Comparison of ENCODE assay signal across 8 cellular contexts in the genomic region with DNA sequence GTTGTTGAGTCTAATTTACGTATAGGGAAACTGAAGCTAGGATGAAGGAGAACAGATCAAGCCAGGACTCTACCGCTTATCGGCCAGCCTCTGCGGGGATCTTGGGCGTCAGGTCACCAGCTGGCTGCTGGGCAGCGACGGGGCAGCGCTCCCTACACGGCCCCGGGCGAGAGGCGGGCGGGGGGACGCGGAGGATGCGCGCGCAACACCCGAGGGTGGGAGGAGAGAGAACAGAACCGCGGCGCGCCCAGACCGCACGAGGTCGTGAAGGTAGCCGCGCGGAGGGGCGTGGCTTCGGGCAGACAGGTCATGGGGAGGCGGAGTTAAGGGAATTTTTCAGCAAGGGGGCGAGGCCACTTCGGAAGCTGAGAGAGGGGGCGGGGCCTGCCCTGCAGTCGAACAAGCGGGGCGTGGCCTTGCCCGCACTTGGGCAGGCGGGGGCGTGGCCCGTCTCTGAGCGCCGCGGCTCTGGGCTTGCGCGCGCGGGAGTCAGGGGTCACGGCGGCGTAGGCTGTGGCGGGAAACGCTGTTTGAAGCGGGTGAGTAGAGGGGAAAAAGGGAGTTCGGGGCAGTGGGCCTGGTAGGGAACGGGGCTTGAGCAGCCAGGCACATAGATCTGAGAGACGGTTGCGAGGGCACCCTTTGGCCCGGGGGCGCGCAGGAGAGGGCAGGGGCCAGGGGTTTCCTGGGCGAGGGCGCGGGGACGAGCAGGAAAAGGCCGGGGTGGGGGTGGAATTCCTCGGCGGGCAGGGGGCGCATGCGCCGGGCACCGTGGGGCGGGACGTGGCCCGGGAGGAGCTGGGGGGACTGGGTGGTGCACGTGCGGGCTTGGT. TPM values are rescaled to one million over a fixed set of nuclear protein-coding genes. Genes with fewer than 3 reads are reported as not detected.
A peak's percentile ranks its signal among the peaks of the same experiment; 100 is the strongest.
DNase-seq lines count a peak whose midpoint lies in the region; ATAC-seq, FAIRE-seq and TF ChIP-seq lines count a peak whose summit lies in the region.

TSS of gene POLD1 (plus strand) at position 496 of the 833 bp plus-strand sequence. CDS start 14,505 bp downstream, outside the sequence.

- intact Hi-C loops in left ventricle myocardium superior (cut with micrococcal nuclease) (no loop called here), psoas muscle (cut with DNase I) (no loop called here)

- ATAC-seq in HG02938 (IDR thresholded peaks at IDR 0.05; ENCODE audit: unreplicated experiment) (peak; percentile 85), left ventricle myocardium superior (peak; percentile 96), psoas muscle (peak; percentile 93 to 97 (median 96))

- DNase-seq in NCI-H187 (lab: John Stamatoyannopoulos, UW) = peak; percentile 94 to 99
- peak; percentile 97 to 99 (median 99) for DNase-seq in T-helper 2 cell
- DNase-seq in left ventricle myocardium superior = peak; percentile 99
- DNase-seq in psoas muscle = peak; percentile 98
- peak; percentile 99 for DNase-seq in urothelium cell line (ENCODE audit: low spot score)

- peak; percentile 83 for FAIRE-seq in urothelium cell line (lab: Jason Lieb, UNC)

- peaks cover 8% of the 10 kb centered on the region for H3K4me1 ChIP-seq in psoas muscle

- no peak for TF ChIP-seq CTCF in psoas muscle (IDR thresholded peaks at IDR 0.05)

- TF ChIP-seq POLR2A in GM15510 (IDR thresholded peaks at IDR 0.05; ENCODE audit: borderline replicate concordance, extremely low read depth, insufficient read length) = peak; percentile 59

- peaks cover 0 to 41% of the 10 kb centered on the region in 2 donors for H3K36me3 ChIP-seq in psoas muscle (ENCODE audit: insufficient read depth in 1 of 2, low read depth in 1 of 2)

- H3K9me3 ChIP-seq in psoas muscle = no peaks in the 10 kb centered on the region

- no peaks in the 10 kb centered on the region for H3K27me3 ChIP-seq in psoas muscle (ENCODE audit: insufficient read depth in 3 of 3, low read length in 2 of 3)

- H3K4me3 ChIP-seq in psoas muscle = peak within 1 kb of the TSS; percentile 74

- H3K27ac ChIP-seq in angular gyrus (ENCODE audit: low read depth, low read length) (peak within 1 kb of the TSS; percentile 84), psoas muscle (peak within 1 kb of the TSS; percentile 79)

- WGBS in psoas muscle, 3 donors = 0 to 1% (median 0%) methylated on average over 57 to 78 of the region's 78 CpGs

RNA-seq across cellular contexts. Expression of gene POLD1, which starts in this region (rescaled TPM):
- 10.6 TPM for total RNA-seq in left ventricle myocardium superior
- total RNA-seq in psoas muscle = 1 to 10 TPM; 4.5 to 9.7 (median 7.2) TPM
- polyA plus RNA-seq in psoas muscle = 1 to 10 TPM; 6.6 to 8.1 (median 6.9) TPM

Comparison
In these comparisons a context has a peak if more than half of its experiments do, and no peak if none do; other contexts are left out.
1. Peak in every context shown above with its lines: DNase-seq, ATAC-seq, H3K4me3 ChIP-seq and H3K27ac ChIP-seq.